ENCODE assay signal across 20 cellular contexts in the genomic region with DNA sequence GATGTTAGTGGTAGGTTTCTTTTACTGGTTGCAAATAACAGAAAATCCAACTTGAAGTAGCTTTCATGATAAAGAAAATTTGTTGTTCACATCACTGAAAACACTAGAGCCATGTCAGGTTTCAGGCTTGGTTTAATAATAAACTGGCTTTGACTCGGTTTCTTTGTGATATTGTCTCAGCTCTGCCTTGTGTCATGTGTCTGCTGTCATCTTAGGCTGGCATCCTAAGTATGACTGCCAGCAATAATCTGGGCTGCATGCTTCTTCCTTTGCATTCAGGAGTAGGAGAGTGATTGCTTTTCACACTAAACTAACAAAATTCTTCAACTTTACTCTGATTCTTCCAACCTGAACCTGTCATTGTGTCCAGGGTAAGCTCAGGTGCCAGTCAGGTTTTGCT.
"Had no signal": no experiment of that assay in that cellular context is flagged by ENCODE, and none has a peak within 500 bp of the region (broad histone marks: within the 10 kb centered on the region; RNA-seq: fewer than 3 reads in every experiment).

No MANE protein-coding gene starts in this region.

- H3K27me3 ChIP-seq: MG63, SJCRH30 had no signal

- H3K4me3 ChIP-seq: MG63, SJCRH30 had no signal

- ATAC-seq: SK-N-SH treated with all-trans-retinoic acid at 6 μM for 48 hours had no signal

- H3K9me3 ChIP-seq: MG63, SJCRH30 had no signal

- H3K36me3 ChIP-seq: MG63, SJCRH30 had no signal

- DNase-seq: Karpas-422, KG1, MG63, NCI-H1092, NCI-H1105 treated with DMSO at 0.1 percent for 48 hours, NCI-H1417 treated with DMSO at 0.1 percent for 48 hours, NCI-H146, NCI-H1694 treated with DMSO at 0.1 percent for 48 hours, NCI-H1930, NCI-H2081, NCI-H2107, NCI-H226, NCI-H446, NCI-H510A, NCI-H524 treated with DMSO at 0.1 percent for 48 hours, NCI-H774, RPMI8226, SHP77 treated with DMSO at 0.1 percent for 48 hours, SJCRH30 had no signal

- H3K4me1 ChIP-seq: SJCRH30 had no signal

- H3K27ac ChIP-seq: SJCRH30 had no signal
